Comparison of ENCODE assay signal across 28 cellular contexts in the genomic region with DNA sequence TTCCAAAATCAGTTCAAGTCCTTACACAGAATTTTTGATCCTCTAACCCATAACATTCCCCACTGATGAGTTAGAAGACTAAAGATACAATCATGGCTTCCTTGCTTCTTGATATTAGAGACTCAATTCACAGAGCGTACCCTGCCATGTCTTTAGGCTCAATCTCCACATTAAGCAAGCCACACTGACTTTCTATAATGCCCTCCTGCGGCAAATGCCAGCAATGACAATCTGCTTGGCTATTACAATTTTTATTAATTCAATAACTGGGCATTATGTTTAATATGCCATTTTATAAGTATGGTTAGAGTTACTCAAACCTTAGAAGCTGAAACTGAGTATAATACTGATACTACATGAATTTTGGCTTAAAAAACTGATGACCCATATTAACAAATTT.
DNase-seq lines count a peak whose midpoint lies in the region; ATAC-seq and TF ChIP-seq lines count a peak whose summit lies in the region.
"Had no signal": no experiment of that assay in that cellular context is flagged by ENCODE, and none has a peak within 500 bp of the region (broad histone marks: within the 10 kb centered on the region; RNA-seq: fewer than 3 reads in every experiment).

No MANE protein-coding gene starts in this region.

- H3K4me3 ChIP-seq in AG10803 (ENCODE audit: low read length), result no peak overlapping the region
- H3K4me3 ChIP-seq: HAP-1, heart left ventricle, lower lobe of right lung, Peyer's patch, SJSA1, thoracic aorta, uterus had no signal

- H3K36me3 Mint-ChIP-seq in activated naive CD4-positive, alpha-beta T cell treated with anti-CD3 and anti-CD28 coated beads for 36 hours (ENCODE audit: low read depth), result no peaks in the 10 kb centered on the region
- H3K36me3 Mint-ChIP-seq: naive thymus-derived CD8-positive, alpha-beta T cell had no signal

- H3K27me3 Mint-ChIP-seq in activated naive CD4-positive, alpha-beta T cell treated with anti-CD3 and anti-CD28 coated beads for 36 hours (ENCODE audit: low read depth), result no peaks in the 10 kb centered on the region
- H3K27me3 Mint-ChIP-seq: T-helper 17 cell had no signal

- CTCF ChIA-PET in activated naive CD4-positive, alpha-beta T cell treated with anti-CD3 and anti-CD28 coated beads for 36 hours (lab: Charles Lee), result no interaction called here

- peak; percentile 28 for TF ChIP-seq CTCF in AG10803 (conservative IDR thresholded peaks at IDR 0.05; ENCODE audit: low read length)
- peak; percentile 16 for TF ChIP-seq CTCF in GM12873 (IDR thresholded peaks at IDR 0.05; ENCODE audit: insufficient read depth, low read depth, low read length, missing control alignments)
- TF ChIP-seq CTCF in VCaP (conservative IDR thresholded peaks at IDR 0.05), result peak; percentile 83

- DNase-seq in AG10803 (ENCODE audit: low read depth) (no peak), NAMALWA (ENCODE audit: low spot score) (peak; percentile 10)
- DNase-seq in activated CD4-positive, alpha-beta T cell treated with anti-CD3 and anti-CD28 coated beads, Interleukin-2, amount 50 U/mL, for 48 hours, result no peak
- DNase-seq in activated naive CD4-positive, alpha-beta T cell treated with anti-CD3 and anti-CD28 coated beads for 36 hours, result no peak
- DNase-seq: activated CD8-positive, alpha-beta T cell treated with anti-CD3 and anti-CD28 coated beads, Interleukin-2, amount 10 ng/mL, durations not matched to agents 7 days and 5 days; CD4-positive, alpha-beta T cell; effector CD8-positive, alpha-beta T cell; foreskin keratinocyte; heart left ventricle; lower lobe of right lung; naive thymus-derived CD8-positive, alpha-beta T cell; NCI-H1105 treated with DMSO at 0.1 percent for 48 hours; NCI-H2081 treated with DMSO at 0.1 percent for 48 hours; NCI-H446; occipital lobe; Peyer's patch; T-helper 17 cell; uterus had no signal

- no peak overlapping the region for H3K27ac Mint-ChIP-seq in activated naive CD4-positive, alpha-beta T cell treated with anti-CD3 and anti-CD28 coated beads for 36 hours
- H3K27ac Mint-ChIP-seq: activated CD8-positive, alpha-beta T cell treated with anti-CD3 and anti-CD28 coated beads, Interleukin-2, amount 10 ng/mL, durations not matched to agents 7 days and 5 days; activated naive CD4-positive, alpha-beta T cell treated with anti-CD3 and anti-CD28 coated beads, Interleukin-2, amount 50 U/mL, for 72 hours; activated T-helper 2 cell treated with anti-CD3 and anti-CD28 coated beads, Interferon-gamma antibody, Interleukin-2, Interleukin-4, amounts not matched to agents 10 μg/mL and 5 μg/mL and 100 μg/mL, durations not matched to agents 14 hours and 24 hours and 36 hours; CD4-positive, alpha-beta T cell; naive thymus-derived CD8-positive, alpha-beta T cell; stimulated activated naive CD8-positive, alpha-beta T cell treated with anti-CD3 and anti-CD28 coated beads, Interleukin-15, Interleukin-2, amounts not matched to agents 100 ng/mL and 50 ng/mL, for 24 hours; T-helper 17 cell had no signal

- H3K4me3 Mint-ChIP-seq in activated naive CD4-positive, alpha-beta T cell treated with anti-CD3 and anti-CD28 coated beads for 36 hours, result no peak overlapping the region
- H3K4me3 Mint-ChIP-seq: activated CD8-positive, alpha-beta T cell treated with anti-CD3 and anti-CD28 coated beads, Interleukin-2, amount 10 ng/mL, durations not matched to agents 7 days and 5 days; CD4-positive, alpha-beta T cell; naive thymus-derived CD8-positive, alpha-beta T cell; stimulated activated naive CD8-positive, alpha-beta T cell treated with anti-CD3 and anti-CD28 coated beads, Interleukin-15, Interleukin-2, amounts not matched to agents 100 ng/mL and 50 ng/mL, for 24 hours; T-helper 17 cell had no signal

- ATAC-seq in HG03135 (IDR thresholded peaks at IDR 0.05; ENCODE audit: unreplicated experiment) (no peak), GM21529 (IDR thresholded peaks at IDR 0.05; ENCODE audit: unreplicated experiment) (no peak)
- ATAC-seq: activated CD8-positive, alpha-beta T cell treated with anti-CD3 and anti-CD28 coated beads, Interleukin-2, amount 10 ng/mL, durations not matched to agents 7 days and 5 days; activated naive CD4-positive, alpha-beta T cell treated with anti-CD3 and anti-CD28 coated beads, Interleukin-2, amount 50 U/mL, for 72 hours; foreskin keratinocyte; heart left ventricle; lower lobe of right lung; naive thymus-derived CD8-positive, alpha-beta T cell; T-helper 17 cell had no signal

- intact Hi-C loops in activated naive CD4-positive, alpha-beta T cell treated with anti-CD3 and anti-CD28 coated beads for 36 hours (cut with micrococcal nuclease), result no loop called here

- no peaks in the 10 kb centered on the region for H3K4me1 Mint-ChIP-seq in activated naive CD4-positive, alpha-beta T cell treated with anti-CD3 and anti-CD28 coated beads for 36 hours (ENCODE audit: low read depth)
- H3K4me1 Mint-ChIP-seq: naive thymus-derived CD8-positive, alpha-beta T cell; T-helper 17 cell had no signal

- no peaks in the 10 kb centered on the region for H3K9me3 Mint-ChIP-seq in activated naive CD4-positive, alpha-beta T cell treated with anti-CD3 and anti-CD28 coated beads for 36 hours
- H3K9me3 Mint-ChIP-seq: activated naive CD4-positive, alpha-beta T cell treated with anti-CD3 and anti-CD28 coated beads, Interleukin-2, amount 50 U/mL, for 72 hours; activated T-helper 2 cell treated with anti-CD3 and anti-CD28 coated beads, Interferon-gamma antibody, Interleukin-2, Interleukin-4, amounts not matched to agents 10 μg/mL and 5 μg/mL and 100 μg/mL, durations not matched to agents 14 hours and 24 hours and 36 hours; CD4-positive, alpha-beta T cell had no signal

- H3K27ac ChIP-seq in VCaP, result no peak overlapping the region
- H3K27ac ChIP-seq: foreskin keratinocyte, heart left ventricle, lower lobe of right lung, Peyer's patch, SJSA1, thoracic aorta, uterus had no signal

Comparison
In these comparisons a context has a peak if more than half of its experiments do, and no peak if none do; other contexts are left out.
1. CTCF ChIP-seq: peak in every context shown above with its lines; median percentile 83 in VCaP; 28 in AG10803; 16 in GM12873.